Comparison of ENCODE assay signal across 8 cellular contexts in genomic region chr2:61887684-61888303, GRCh38. TPM values are rescaled to one million over a fixed set of nuclear protein-coding genes. Genes with fewer than 3 reads are reported as not detected.
DNase-seq lines count a peak whose midpoint lies in the region; ATAC-seq and TF ChIP-seq lines count a peak whose summit lies in the region.

No MANE protein-coding gene starts in this region.

- no peak for TF ChIP-seq CTCF in fibroblast of mammary gland (conservative IDR thresholded peaks at IDR 0.05; ENCODE audit: control insufficient read depth, insufficient read depth, low read depth, low read length)

- H3K36me3 ChIP-seq in neuron (ENCODE audit: insufficient read depth, low read length), result peaks cover 33% of the 10 kb centered on the region

- H3K4me3 ChIP-seq in fibroblast of mammary gland (ENCODE audit: control insufficient read depth, low read depth, low read length) (peak overlapping the region; percentile 100), neuron (ENCODE audit: low read length) (peak overlapping the region; percentile 97)

- no peaks in the 10 kb centered on the region for H3K27me3 ChIP-seq in neuron (ENCODE audit: insufficient read depth, low read length)

- peak overlapping the region; percentile 78 for H2AFZ ChIP-seq in neuron (ENCODE audit: low read depth, low read length)

- ATAC-seq in HG03139 (IDR thresholded peaks at IDR 0.05; ENCODE audit: unreplicated experiment) (peak; percentile 10), GM21737 (IDR thresholded peaks at IDR 0.05; ENCODE audit: unreplicated experiment) (no peak)

- no peaks in the 10 kb centered on the region for H3K9me3 ChIP-seq in neuron (ENCODE audit: low read length)

- peaks cover 10% of the 10 kb centered on the region for H3K4me1 ChIP-seq in neuron (ENCODE audit: insufficient read depth, low read length)

- DNase-seq in DMS 273 (lab: John Stamatoyannopoulos, UW; ENCODE audit: unreplicated experiment), result peak; percentile 64
- DNase-seq in DMS 273 treated with DMSO at 0.1 percent for 48 hours (lab: John Stamatoyannopoulos, UW), result no peak
- DNase-seq in activated CD4-positive, alpha-beta T cell treated with anti-CD3 and anti-CD28 coated beads, Interleukin-2, amount 50 U/mL, for 48 hours, result peak; percentile 29 to 30
- peak; percentile 51 for DNase-seq in fibroblast of mammary gland (ENCODE audit: low read depth)
- DNase-seq in ureter (ENCODE audit: low spot score), result no peak

RNA-seq across cellular contexts. Expression of gene CCT4, which starts 0.7 kb away (rescaled TPM):
- 122 TPM for total RNA-seq in ureter

RNA-seq across cellular contexts. Expression of gene COMMD1, which starts 17.7 kb away (rescaled TPM):
- 34.0 TPM for total RNA-seq in ureter

RNA-seq across cellular contexts. Expression of gene FAM161A, which starts 33.9 kb away (rescaled TPM):
- 2.7 TPM for total RNA-seq in ureter

Comparison
In these comparisons a context has a peak if more than half of its experiments do, and no peak if none do; other contexts are left out.
1. DNase-seq: peak in DMS 273 (single experiment), activated CD4-positive, alpha-beta T cell treated with anti-CD3 and anti-CD28 coated beads, Interleukin-2, amount 50 U/mL, for 48 hours (2 of 2) and fibroblast of mammary gland (single experiment); none in DMS 273 treated with DMSO at 0.1 percent for 48 hours (single experiment) and ureter (single experiment).